ENCODE assay signal across 21 cellular contexts in the genomic region with DNA sequence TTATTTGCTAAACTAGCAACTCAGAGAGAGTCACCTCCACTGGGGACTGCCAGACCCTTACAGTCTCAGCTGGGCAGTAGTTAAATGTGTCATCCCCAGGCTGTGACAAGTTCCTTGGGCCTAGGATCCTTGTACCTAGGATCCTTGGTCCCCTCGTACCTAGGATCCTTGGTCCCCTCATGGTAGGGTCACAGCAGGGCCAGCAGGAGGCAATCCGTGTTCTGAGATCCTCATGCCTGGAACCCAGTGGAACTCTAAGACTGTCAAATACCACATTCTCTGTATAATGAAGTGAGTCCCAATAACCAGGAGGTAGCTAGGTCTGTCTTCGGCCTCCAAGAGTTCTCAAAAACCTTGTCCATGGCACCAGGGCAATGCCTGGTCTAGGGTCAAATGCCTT.
A peak's percentile ranks its signal among the peaks of the same experiment; 100 is the strongest.
DNase-seq lines count a peak whose midpoint lies in the region; ATAC-seq and TF ChIP-seq lines count a peak whose summit lies in the region.
"Had no signal": no experiment of that assay in that cellular context is flagged by ENCODE, and none has a peak within 500 bp of the region (broad histone marks: within the 10 kb centered on the region; RNA-seq: fewer than 3 reads in every experiment).

No MANE protein-coding gene starts in this region.

- H3K4me1 ChIP-seq in HCT116 (ENCODE audit: control insufficient read depth in 1 of 2, insufficient read depth in 2 of 2, low read length in 2 of 2) (peaks cover 3 to 9% of the 10 kb centered on the region in 2 experiments; a peak in 3 of 4 replicates), OCI-LY7 (ENCODE audit: insufficient read depth, low read length, poor library complexity, severe bottlenecking) (no peaks in the 10 kb centered on the region), endodermal cell (ENCODE audit: control insufficient read depth, insufficient read depth, low read length) (no peaks in the 10 kb centered on the region), left lung (no peaks in the 10 kb centered on the region)

- POLR2A ChIA-PET in HCT116 (lab: Charles Lee) = no interaction called here
- POLR2A ChIA-PET in OCI-LY7 (lab: Charles Lee) = interaction anchor here (0.6 kb wide), 1 partner anchor 323 kb away, joined by 4 read pairs; no protein-coding TSS in a partner anchor

- peaks cover 25% of the 10 kb centered on the region for H3K27me3 Mint-ChIP-seq in endodermal cell (ENCODE audit: insufficient read depth)
- no peaks in the 10 kb centered on the region for H3K27me3 Mint-ChIP-seq in progenitor cell of endocrine pancreas

- TF ChIP-seq RAD21 in HCT116 (IDR thresholded peaks at IDR 0.05; ENCODE audit: low read depth) = peak; percentile 43

- H3K27ac Mint-ChIP-seq in endodermal cell (no peak overlapping the region), progenitor cell of endocrine pancreas (no peak overlapping the region)
- H3K27ac Mint-ChIP-seq: B cell; CD4-positive, CD25-positive, alpha-beta regulatory T cell had no signal

- H3K9me3 ChIP-seq in HCT116 (ENCODE audit: control insufficient read depth in 1 of 2, insufficient read depth in 1 of 2, low read depth in 1 of 2, low read length in 2 of 2) = no peaks in the 10 kb centered on the region
- no peaks in the 10 kb centered on the region for H3K9me3 ChIP-seq in OCI-LY7 (ENCODE audit: low read length)
- H3K9me3 ChIP-seq in endodermal cell (ENCODE audit: control insufficient read depth, low read length) = no peaks in the 10 kb centered on the region
- no peaks in the 10 kb centered on the region for H3K9me3 ChIP-seq in left lung

- TF ChIP-seq CTCF in HCT116 (IDR thresholded peaks at IDR 0.05 in 2 of 3, conservative IDR thresholded peaks at IDR 0.05 in 1 of 3; ENCODE audit: borderline replicate concordance in 1 of 3, insufficient read depth in 1 of 3, low read depth in 2 of 3, low read length in 2 of 3) (no peak), OCI-LY7 (conservative IDR thresholded peaks at IDR 0.05; ENCODE audit: low read length) (peak; percentile 37; the same call in 1 of the 2 replicates), endodermal cell (conservative IDR thresholded peaks at IDR 0.05) (peak; percentile 61), progenitor cell of endocrine pancreas (IDR thresholded peaks at IDR 0.05; ENCODE audit: unreplicated experiment) (peak; percentile 23), left lung (IDR thresholded peaks at IDR 0.05) (no peak)

- intact Hi-C loops in HCT116 (cut with micrococcal nuclease) = no loop called here
- intact Hi-C loops in OCI-LY7 (cut with micrococcal nuclease; ENCODE audit: unreplicated experiment) = no loop called here
- intact Hi-C loops in left lung (cut with DNase I) = no loop called here

- WGBS in endodermal cell (ENCODE audit: insufficient coverage in 1 of 2, insufficient read length in 1 of 2), 2 experiments = 60 to 67% methylated on average over 3 of the region's 3 CpGs

- H3K9me2 ChIP-seq in HCT116 (ENCODE audit: insufficient read depth) = no peaks in the 10 kb centered on the region
- H3K9me2 ChIP-seq in OCI-LY7 (ENCODE audit: insufficient read depth, low read length) = no peaks in the 10 kb centered on the region

- no peaks in the 10 kb centered on the region for H3K27me3 ChIP-seq in HCT116 (ENCODE audit: insufficient read depth, low read length)
- H3K27me3 ChIP-seq in endodermal cell (ENCODE audit: control insufficient read depth, insufficient read depth, low read length, poor library complexity, severe bottlenecking) = peaks cover 27% of the 10 kb centered on the region
- H3K27me3 ChIP-seq in left lung = no peaks in the 10 kb centered on the region

- RAD21 ChIA-PET in HCT116 (lab: Charles Lee; ENCODE audit: low non-redundant PET in 1 of 2, low total read pairs in 2 of 2, uncharacterized antibody in 2 of 2, unreplicated experiment in 2 of 2) = no interaction called here

- no peak for DNase-seq in HCT116 (ENCODE audit: low read depth, low spot score)
- DNase-seq in OCI-LY7 (ENCODE audit: low spot score) = no peak
- DNase-seq in endodermal cell = no peak
- no peak for DNase-seq in progenitor cell of endocrine pancreas (ENCODE audit: low spot score, unreplicated experiment)
- DNase-seq in kidney glomerular epithelial cell (lab: John Stamatoyannopoulos, UW) = no peak
- DNase-seq in activated T-cell treated with anti-CD3 and anti-CD28 coated beads for 4 hours = no peak
- no peak for DNase-seq in left lung
- DNase-seq: ACHN; CD4-positive, CD25-positive, alpha-beta regulatory T cell; DMS79; Karpas-422; MM.1S; NCI-H1105; NCI-H187; NCI-H2171 treated with DMSO at 0.1 percent for 48 hours; NCI-H446 treated with DMSO at 0.1 percent for 48 hours; NK-92 treated with Interleukin-12 subunit alpha and Interleukin-12 subunit beta, amount 100 ng/mL, for 24 hours; OCI-M1; RPMI8226 had no signal

- no peak overlapping the region for H3K4me3 Mint-ChIP-seq in endodermal cell
- H3K4me3 Mint-ChIP-seq in progenitor cell of endocrine pancreas (ENCODE audit: low read depth) = no peak overlapping the region
- H3K4me3 Mint-ChIP-seq: B cell; CD4-positive, CD25-positive, alpha-beta regulatory T cell had no signal

- peaks cover 23% of the 10 kb centered on the region for H3K4me1 Mint-ChIP-seq in endodermal cell
- peaks cover 52% of the 10 kb centered on the region for H3K4me1 Mint-ChIP-seq in progenitor cell of endocrine pancreas (ENCODE audit: low read depth)
- H3K4me1 Mint-ChIP-seq: B cell; CD4-positive, CD25-positive, alpha-beta regulatory T cell had no signal

- H2AFZ ChIP-seq in HCT116 (ENCODE audit: low read depth, low read length, poor library complexity, severe bottlenecking) (no peak overlapping the region), OCI-LY7 (ENCODE audit: low read length) (no peak overlapping the region)

- H3K4me2 ChIP-seq in HCT116 (ENCODE audit: low read length) = no peak overlapping the region
- H3K4me2 ChIP-seq in OCI-LY7 (ENCODE audit: low read length) = no peak overlapping the region

- H4K20me1 ChIP-seq in HCT116 (ENCODE audit: insufficient read depth) = no peaks in the 10 kb centered on the region
- H4K20me1 ChIP-seq in OCI-LY7 (ENCODE audit: insufficient read depth, low read length) = no peaks in the 10 kb centered on the region

- H3K9ac ChIP-seq in HCT116 (ENCODE audit: low read length) = no peak overlapping the region
- H3K9ac ChIP-seq in endodermal cell (ENCODE audit: extremely low read depth, low read length, poor library complexity, severe bottlenecking) = no peak overlapping the region

- H3K79me2 ChIP-seq in HCT116 (ENCODE audit: insufficient read depth, low read length) (no peaks in the 10 kb centered on the region), OCI-LY7 (ENCODE audit: insufficient read depth, low read depth, low read length) (no peaks in the 10 kb centered on the region)

- no peaks in the 10 kb centered on the region for H3K36me3 Mint-ChIP-seq in endodermal cell (ENCODE audit: low read depth)
- peaks cover 14% of the 10 kb centered on the region for H3K36me3 Mint-ChIP-seq in progenitor cell of endocrine pancreas (ENCODE audit: insufficient read depth)
- H3K36me3 Mint-ChIP-seq: CD4-positive, CD25-positive, alpha-beta regulatory T cell had no signal

- H3K9me3 Mint-ChIP-seq in endodermal cell (no peaks in the 10 kb centered on the region), progenitor cell of endocrine pancreas (ENCODE audit: low read depth) (peaks cover 3% of the 10 kb centered on the region)

- BruUV-seq in HCT116 (replicated peaks; lab: Mats Ljungman, UMichigan) = no TSS peak
- no TSS peak for BruUV-seq in OCI-LY7 (replicated peaks; lab: Mats Ljungman, UMichigan)

- no peak overlapping the region for H3K4me3 ChIP-seq in HCT116 (replicated peaks in 1 of 2; ENCODE audit: low read depth in 1 of 2, low read length in 2 of 2)
- H3K4me3 ChIP-seq in OCI-LY7 (ENCODE audit: low read depth, low read length, poor library complexity, severe bottlenecking) = no peak overlapping the region
- no peak overlapping the region for H3K4me3 ChIP-seq in endodermal cell (ENCODE audit: low read length)
- H3K4me3 ChIP-seq in left lung = no peak overlapping the region

- no peaks in the 10 kb centered on the region for H3K36me3 ChIP-seq in HCT116 (ENCODE audit: control insufficient read depth in 1 of 2, insufficient read depth in 2 of 2, low read length in 2 of 2)
- no peaks in the 10 kb centered on the region for H3K36me3 ChIP-seq in OCI-LY7 (ENCODE audit: insufficient read depth, low read length)
- no peaks in the 10 kb centered on the region for H3K36me3 ChIP-seq in endodermal cell (ENCODE audit: control insufficient read depth, insufficient read depth, low read length)
- no peaks in the 10 kb centered on the region for H3K36me3 ChIP-seq in left lung

- peak; percentile 32; the same call in 1 of the 2 replicates for ATAC-seq in HCT116
- no peak for ATAC-seq in HG03432 (IDR thresholded peaks at IDR 0.05; ENCODE audit: unreplicated experiment)
- ATAC-seq in left lung = no peak

- H3K27ac ChIP-seq in HCT116 (ENCODE audit: low read depth, low read length) (no peak overlapping the region), OCI-LY7 (ENCODE audit: low read depth, low read length, poor library complexity, severe bottlenecking) (no peak overlapping the region), endodermal cell (ENCODE audit: low read depth, low read length) (no peak overlapping the region), left lung (no peak overlapping the region)

- TF ChIP-seq POLR2A in HCT116 (IDR thresholded peaks at IDR 0.05; ENCODE audit: borderline replicate concordance, extremely low read depth, insufficient read depth, insufficient read length) = no peak

- CTCF ChIA-PET in HCT116 (lab: Charles Lee) (no interaction called here), OCI-LY7 (lab: Charles Lee; ENCODE audit: unreplicated experiment) (no interaction called here)

TF ChIP-seq in HCT116, 20 proteins besides CTCF, POLR2A, EP300 and RAD21:
- TF ChIP-seq ZNF274 (IDR thresholded peaks at IDR 0.05; ENCODE audit: low read depth, low read length) = no peak
- TF ChIP-seq CBX3 (IDR thresholded peaks at IDR 0.05; ENCODE audit: low read depth) = no peak
- no peak for TF ChIP-seq SIN3A (IDR thresholded peaks at IDR 0.05; ENCODE audit: low read depth)
- TF ChIP-seq EGR1 (IDR thresholded peaks at IDR 0.05; ENCODE audit: low read depth) = no peak
- TF ChIP-seq POLR2AphosphoS5 (IDR thresholded peaks at IDR 0.05; ENCODE audit: low read depth, low read length) = no peak
- TF ChIP-seq, protein P1, sequence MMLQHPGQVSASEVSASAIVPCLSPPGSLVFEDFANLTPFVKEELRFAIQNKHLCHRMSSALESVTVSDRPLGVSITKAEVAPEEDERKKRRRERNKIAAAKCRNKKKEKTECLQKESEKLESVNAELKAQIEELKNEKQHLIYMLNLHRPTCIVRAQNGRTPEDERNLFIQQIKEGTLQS (IDR thresholded peaks at IDR 0.05) = no peak

Comparison
In these comparisons a context has a peak if more than half of its experiments do, and no peak if none do; other contexts are left out.
1. CTCF ChIP-seq: peak in OCI-LY7 (single experiment), endodermal cell (single experiment) and progenitor cell of endocrine pancreas (single experiment); none in HCT116 (0 of 3) and left lung (0 of 2).